In genomic region chr12:19451196-19451595, GRCh38 we compare ENCODE assay signal across 14 cellular contexts. TPM values are rescaled to one million over a fixed set of nuclear protein-coding genes. Genes with fewer than 3 reads are reported as not detected.
A peak's percentile ranks its signal among the peaks of the same experiment; 100 is the strongest.
DNase-seq lines count a peak whose midpoint lies in the region; ATAC-seq, FAIRE-seq and TF ChIP-seq lines count a peak whose summit lies in the region.
"Had no signal": no experiment of that assay in that cellular context is flagged by ENCODE, and none has a peak within 500 bp of the region (broad histone marks: within the 10 kb centered on the region; RNA-seq: fewer than 3 reads in every experiment).

No MANE protein-coding gene starts in this region.

- H3K9ac ChIP-seq in GM12878 (ENCODE audit: control insufficient read depth, insufficient read depth, low read length) (no peak overlapping the region), stomach smooth muscle (ENCODE audit: low read length in 2 of 2) (no peak overlapping the region)

- H3K36me3 ChIP-seq in GM12878 (ENCODE audit: control insufficient read depth in 2 of 2, insufficient read depth in 2 of 2, low read length in 1 of 2) (peaks cover 0 to under 1% of the 10 kb centered on the region in 2 experiments; a peak in 2 of 4 replicates), stomach smooth muscle (ENCODE audit: control insufficient read depth in 2 of 2, insufficient read depth in 2 of 2, low read length in 2 of 2) (no peaks in the 10 kb centered on the region), small intestine (ENCODE audit: control insufficient read depth in 2 of 2, insufficient read depth in 2 of 2, low read length in 2 of 2) (no peaks in the 10 kb centered on the region)
- H3K36me3 ChIP-seq: colonic mucosa had no signal

- H3K4me1 ChIP-seq in GM12878 (ENCODE audit: control insufficient read depth, insufficient read depth, low read length) (no peaks in the 10 kb centered on the region), right cardiac atrium (ENCODE audit: control insufficient read depth, insufficient read depth, low read length) (peaks cover 5% of the 10 kb centered on the region), stomach smooth muscle (ENCODE audit: control insufficient read depth, insufficient read depth, low read length) (peaks cover 7% of the 10 kb centered on the region), small intestine (ENCODE audit: control insufficient read depth in 2 of 2, insufficient read depth in 1 of 2, low read depth in 1 of 2, low read length in 1 of 2) (peaks cover 0 to 5% of the 10 kb centered on the region in 2 donors)
- H3K4me1 ChIP-seq: colonic mucosa had no signal

- SMC1A ChIA-PET in GM12878 (lab: Charles Lee; ENCODE audit: uncharacterized antibody, unreplicated experiment) = interaction anchor here (1.0 to 1.4 kb wide), 2 partner anchors 10 to 11 kb away, joined by 3 read pairs; no protein-coding TSS in a partner anchor

- no peaks in the 10 kb centered on the region for H3K27me3 ChIP-seq in GM12878 (replicated peaks in 1 of 2; ENCODE audit: control insufficient read depth in 2 of 2, insufficient read depth in 2 of 2, low read length in 1 of 2)
- no peaks in the 10 kb centered on the region for H3K27me3 ChIP-seq in right cardiac atrium (ENCODE audit: control insufficient read depth, insufficient read depth)
- no peaks in the 10 kb centered on the region for H3K27me3 ChIP-seq in stomach smooth muscle (ENCODE audit: control insufficient read depth in 1 of 2, insufficient read depth in 2 of 2, low read length in 2 of 2)
- no peaks in the 10 kb centered on the region for H3K27me3 ChIP-seq in small intestine (ENCODE audit: control insufficient read depth in 2 of 2, insufficient read depth in 2 of 2, low read length in 2 of 2)
- H3K27me3 ChIP-seq: colonic mucosa had no signal

- CTCF ChIA-PET in GM12878 (lab: Yijun Ruan, JAX) = interaction anchor here (1.1 to 1.4 kb wide), 2 partner anchors 11 to 32 kb away, joined by 3 read pairs; no protein-coding TSS in a partner anchor
- CTCF ChIA-PET in activated naive CD4-positive, alpha-beta T cell treated with anti-CD3 and anti-CD28 coated beads for 36 hours (lab: Charles Lee) = no interaction called here

- ATAC-seq in GM12878 (peak; percentile 28; the same call in 2 of the 3 replicates), right cardiac atrium (peak; percentile 36 to 63)

- H3K79me2 ChIP-seq in GM12878 (ENCODE audit: control insufficient read depth, insufficient read depth, low read length) = peaks cover 86% of the 10 kb centered on the region

- in situ Hi-C loops in GM12878 (cut with MboI) = no loop called here

- H3K27me3 Mint-ChIP-seq in activated naive CD4-positive, alpha-beta T cell treated with anti-CD3 and anti-CD28 coated beads for 36 hours (ENCODE audit: low read depth) = no peaks in the 10 kb centered on the region

- no peak overlapping the region for H3K4me2 ChIP-seq in GM12878 (ENCODE audit: control insufficient read depth, insufficient read depth)

- H3K4me3 ChIP-seq in GM12878 (no peak overlapping the region), right cardiac atrium (ENCODE audit: low read length) (no peak overlapping the region), stomach smooth muscle (ENCODE audit: low read length in 2 of 2) (peak overlapping the region; percentile 14 to 29), small intestine (ENCODE audit: low read depth in 1 of 2, low read length in 2 of 2) (no peak overlapping the region)
- H3K4me3 ChIP-seq: colonic mucosa had no signal

- POLR2A ChIA-PET in GM12878 (lab: Charles Lee) = interaction anchor here (0.6 to 1.2 kb wide), 2 partner anchors 9 to 11 kb away, joined by 4 to 5 read pairs; no protein-coding TSS in a partner anchor

- RAD21 ChIA-PET in GM12878 (lab: Charles Lee; ENCODE audit: unreplicated experiment) = no interaction called here

- H3K27ac Mint-ChIP-seq in activated naive CD4-positive, alpha-beta T cell treated with anti-CD3 and anti-CD28 coated beads for 36 hours = no peak overlapping the region
- H3K27ac Mint-ChIP-seq: T-helper 1 cell treated with Interleukin-12 subunit alpha and Interleukin-12 subunit beta and Interleukin-4 antibody, amounts not matched to agents 30 μg/mL and 1 μg/mL, for 36 hours had no signal

- FAIRE-seq in GM12878 (lab: Jason Lieb, UNC) (no peak), small intestine (lab: Jason Lieb, UNC) (no peak)
- FAIRE-seq: keratinocyte had no signal

- peaks cover 3% of the 10 kb centered on the region; the same call in 1 of the 2 replicates for H4K20me1 ChIP-seq in GM12878 (ENCODE audit: control insufficient read depth, insufficient read depth)

- H3K4me1 Mint-ChIP-seq in activated naive CD4-positive, alpha-beta T cell treated with anti-CD3 and anti-CD28 coated beads for 36 hours (ENCODE audit: low read depth) = peaks cover 75% of the 10 kb centered on the region

- no peak for TF ChIP-seq POLR2A in GM12878 (IDR thresholded peaks at IDR 0.05; ENCODE audit: low read depth, low read length)

- TF ChIP-seq CTCF in GM12878 (IDR thresholded peaks at IDR 0.05 in 2 of 3, conservative IDR thresholded peaks at IDR 0.05 in 1 of 3; ENCODE audit: control insufficient read depth in 2 of 3, extremely low read depth in 1 of 3, insufficient read depth in 1 of 3, low read depth in 3 of 3, low read length in 3 of 3) = no peak

- H3K27ac ChIP-seq in GM12878 (ENCODE audit: control insufficient read depth, insufficient read depth) (no peak overlapping the region), right cardiac atrium (ENCODE audit: low read length) (peak overlapping the region; percentile 6), stomach smooth muscle (ENCODE audit: low read length) (peak overlapping the region; percentile 0), small intestine (ENCODE audit: low read depth in 1 of 2, low read length in 1 of 2) (no peak overlapping the region)
- H3K27ac ChIP-seq: 22Rv1, colonic mucosa had no signal

- H3K36me3 Mint-ChIP-seq in activated naive CD4-positive, alpha-beta T cell treated with anti-CD3 and anti-CD28 coated beads for 36 hours (ENCODE audit: low read depth) = peaks cover 22% of the 10 kb centered on the region

- H3K9me3 ChIP-seq in GM12878 (replicated peaks; ENCODE audit: control insufficient read depth, insufficient read depth, low read length) (peaks cover 4% of the 10 kb centered on the region; the same call in 2 of the 3 replicates), right cardiac atrium (ENCODE audit: control insufficient read depth, low read length) (no peaks in the 10 kb centered on the region), stomach smooth muscle (ENCODE audit: control insufficient read depth in 2 of 2, low read length in 2 of 2) (no peaks in the 10 kb centered on the region), small intestine (ENCODE audit: control insufficient read depth, low read depth) (no peaks in the 10 kb centered on the region)
- H3K9me3 ChIP-seq: colonic mucosa had no signal

- no peak overlapping the region for H3K4me3 Mint-ChIP-seq in activated naive CD4-positive, alpha-beta T cell treated with anti-CD3 and anti-CD28 coated beads for 36 hours
- H3K4me3 Mint-ChIP-seq: T-helper 1 cell treated with Interleukin-12 subunit alpha and Interleukin-12 subunit beta and Interleukin-4 antibody, amounts not matched to agents 30 μg/mL and 1 μg/mL, for 36 hours had no signal

- WGBS in GM12878 (ENCODE audit: insufficient coverage, insufficient replicate concordance, low lambda C conversion rate, missing lambda C conversion rate) = 58% methylated on average over 6 of the region's 6 CpGs
- 46% methylated on average over 6 of the region's 6 CpGs for WGBS in right cardiac atrium
- 58 to 83% (median 75%) methylated on average over 6 of the region's 6 CpGs for WGBS in small intestine, 3 donors

- no peak for TF ChIP-seq EP300 in GM12878 (IDR thresholded peaks at IDR 0.05; ENCODE audit: borderline replicate concordance in 1 of 2, control insufficient read depth in 1 of 2, low read depth in 2 of 2, low read length in 2 of 2)

- BruUV-seq in GM12878 (replicated peaks; lab: Mats Ljungman, UMichigan) = no TSS peak

- DNase-seq in NCI-H82 (lab: John Stamatoyannopoulos, UW) = peak; percentile 26
- DNase-seq in NCI-H82 treated with DMSO at 0.1 percent for 48 hours (lab: John Stamatoyannopoulos, UW; ENCODE audit: unreplicated experiment) = no peak
- DNase-seq in GM12878 (ENCODE audit: low read depth, low spot score) = no peak
- DNase-seq in right cardiac atrium = no peak
- no peak for DNase-seq in small intestine
- DNase-seq in activated naive CD4-positive, alpha-beta T cell treated with anti-CD3 and anti-CD28 coated beads for 36 hours = no peak
- no peak for DNase-seq in DMS79 treated with DMSO at 0.1 percent for 48 hours (lab: John Stamatoyannopoulos, UW)
- DNase-seq: activated naive CD4-positive, alpha-beta T cell treated with Interleukin-2 at 50 U/mL for 16 hours; colonic mucosa; NCI-H1048 had no signal

- no peak overlapping the region for H2AFZ ChIP-seq in GM12878 (ENCODE audit: control insufficient read depth, low read depth, low read length)

- intact Hi-C loops in GM12878 (cut with micrococcal nuclease; ENCODE audit: unreplicated experiment) (no loop called here), right cardiac atrium (cut with DNase I) (no loop called here)
- intact Hi-C loops in activated naive CD4-positive, alpha-beta T cell treated with anti-CD3 and anti-CD28 coated beads for 36 hours (cut with micrococcal nuclease) = no loop called here

- no peaks in the 10 kb centered on the region for H3K9me3 Mint-ChIP-seq in activated naive CD4-positive, alpha-beta T cell treated with anti-CD3 and anti-CD28 coated beads for 36 hours
- H3K9me3 Mint-ChIP-seq: T-helper 1 cell treated with Interleukin-12 subunit alpha and Interleukin-12 subunit beta and Interleukin-4 antibody, amounts not matched to agents 30 μg/mL and 1 μg/mL, for 36 hours had no signal

- no peak for TF ChIP-seq RAD21 in GM12878 (IDR thresholded peaks at IDR 0.05; ENCODE audit: insufficient read depth, low read depth, low read length)

RNA-seq across cellular contexts. Expression of gene AEBP2, which starts 11.9 kb away (rescaled TPM):
- total RNA-seq in GM12878 (2013; cell fraction: nucleolus; rRNA removed) = 76.0 and 78.6 TPM in 2 replicates
- total RNA-seq in GM12878 (2014; rRNA removed) (17.6 and 20.3 TPM in 2 replicates), GM12878 (2014; rRNA removed; fragmentation: Illumina TruSeq; extraction: Trizol) (24.9 and 25.0 TPM in 2 replicates), GM12878 (2021) (50.1 and 50.5 TPM in 2 replicates), right cardiac atrium (10 to 100 TPM; 30.7 to 35.3 (median 34.4) TPM)
- 14.7 TPM for polyA plus RNA-seq in GM12878 (2011; ENCODE audit: low read depth)
- polyA plus RNA-seq in GM12878 (2011; rRNA removed) (22.1 and 22.9 TPM in 2 replicates), GM12878 (2014; fragmentation: Illumina TruSeq; extraction: Trizol) (57.7 and 68.4 TPM in 2 replicates), GM12878 (2014; fragmentation: Nextera tagmentation; extraction: Ambion mirVana) (100 to 1,000 TPM in 1 of 2 experiments, 10 to 100 TPM in 1; 39.2 to 126 TPM), GM12878 (2014; rRNA removed) (21.8 and 24.8 TPM in 2 replicates), GM12878 (2016; fragmentation: Nextera tagmentation; extraction: Ambion mirVana) (10 to 100 TPM; 50.9 to 54.7 TPM), right cardiac atrium (11.9 TPM), small intestine (1 to 10 TPM; 9.2 to 9.7 (median 9.5) TPM)
- polyA plus RNA-seq in GM12878 (2011; cell fraction: cytosol; rRNA removed) = 10.6 and 17.7 TPM in 2 replicates
- polyA plus RNA-seq in GM12878 (2011; cell fraction: nucleus; rRNA removed) = 10.8 and 12.0 TPM in 2 replicates
- polyA plus RNA-seq in GM12878 (2012) = 20.0 and 25.1 TPM in 2 replicates
- polyA minus RNA-seq in GM12878 (2011; rRNA and poly(A)+ RNA removed) = 21.7 and 40.7 TPM in 2 replicates
- 9.6 and 15.9 TPM in 2 replicates for polyA minus RNA-seq in GM12878 (2011; cell fraction: cytosol; rRNA and poly(A)+ RNA removed)
- 10.6 and 18.8 TPM in 2 replicates for polyA minus RNA-seq in GM12878 (2011; cell fraction: nucleus; rRNA and poly(A)+ RNA removed)
- total RNA-seq in activated naive CD4-positive, alpha-beta T cell treated with anti-CD3 and anti-CD28 coated beads for 36 hours = 10 to 100 TPM; 32.4 to 35.2 TPM

Comparison
In these comparisons a context has a peak if more than half of its experiments do, and no peak if none do; other contexts are left out.
1. H3K27ac ChIP-seq: peak in right cardiac atrium (single experiment) and stomach smooth muscle (single experiment); none in GM12878 (single experiment) and small intestine (0 of 2).
2. H3K4me3 ChIP-seq: peak in stomach smooth muscle (2 of 2); none in GM12878 (single experiment), right cardiac atrium (single experiment) and small intestine (0 of 2).